ENCODE assay signal across 9 cellular contexts in the genomic region with DNA sequence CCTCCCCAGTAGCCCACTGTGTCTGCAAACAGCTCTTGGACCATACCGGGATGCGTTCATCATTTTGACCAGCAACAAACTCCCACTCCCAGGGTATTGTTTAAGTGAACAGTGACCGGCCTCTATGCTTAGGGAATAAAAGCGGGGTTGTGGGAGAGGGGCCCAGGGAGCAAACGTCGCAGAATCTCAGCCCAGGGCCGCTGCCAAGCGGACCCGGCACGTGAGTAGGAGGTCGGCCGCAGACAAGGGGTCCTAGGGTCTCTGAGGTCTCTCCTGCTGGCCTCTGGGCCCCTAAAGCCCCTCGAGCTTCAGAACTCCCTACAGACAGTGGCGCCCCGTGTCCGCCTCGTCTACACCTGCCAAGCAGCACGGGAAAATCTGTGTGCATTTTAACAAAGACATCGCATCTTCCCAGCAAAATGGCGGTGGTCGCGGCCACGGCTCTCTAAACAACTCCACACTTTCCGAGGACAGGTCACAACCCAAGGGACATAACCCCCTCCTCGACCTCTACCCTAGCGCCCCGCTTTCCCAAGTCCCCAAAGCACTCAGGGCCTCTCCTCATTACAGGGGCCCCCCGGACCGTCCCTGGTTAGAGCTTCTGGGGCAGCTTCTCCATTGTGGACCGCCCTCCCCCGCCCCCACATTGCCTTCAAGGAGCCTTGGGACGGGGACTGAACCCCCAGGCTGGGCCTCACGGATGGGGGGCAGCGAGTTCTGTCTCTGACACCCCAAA. TPM values are rescaled to one million over a fixed set of nuclear protein-coding genes. Genes with fewer than 3 reads are reported as not detected.
DNase-seq lines count a peak whose midpoint lies in the region; ATAC-seq, FAIRE-seq and TF ChIP-seq lines count a peak whose summit lies in the region.
"Had no signal": no experiment of that assay in that cellular context is flagged by ENCODE, and none has a peak within 500 bp of the region (broad histone marks: within the 10 kb centered on the region; RNA-seq: fewer than 3 reads in every experiment).

No MANE protein-coding gene starts in this region.

- peak overlapping the region; percentile 87 for H3K9ac ChIP-seq in smooth muscle cell (ENCODE audit: low read depth)

- H3K27me3 Mint-ChIP-seq in glutamatergic neuron (ENCODE audit: unreplicated experiment) = peaks cover 8% of the 10 kb centered on the region

- no peak for TF ChIP-seq CTCF in RWPE2 (IDR thresholded peaks at IDR 0.05; ENCODE audit: poor library complexity, severe bottlenecking)
- no peak for TF ChIP-seq CTCF in glutamatergic neuron (IDR thresholded peaks at IDR 0.05; ENCODE audit: partially characterized antibody, unreplicated experiment)
- no peak for TF ChIP-seq CTCF in smooth muscle cell (IDR thresholded peaks at IDR 0.05; ENCODE audit: borderline replicate concordance, insufficient read depth, poor library complexity, severe bottlenecking)

- no peaks in the 10 kb centered on the region; the same call in 1 of the 2 replicates for H3K36me3 ChIP-seq in RWPE2 (ENCODE audit: low read depth)
- H3K36me3 ChIP-seq in smooth muscle cell (ENCODE audit: low read depth) = no peaks in the 10 kb centered on the region

- ATAC-seq in RWPE2 (ENCODE audit: low read depth) = no peak

- peak overlapping the region; percentile 89 for H3K27ac Mint-ChIP-seq in glutamatergic neuron (ENCODE audit: unreplicated experiment)

- H3K4me3 Mint-ChIP-seq in glutamatergic neuron (ENCODE audit: unreplicated experiment) = peak overlapping the region; percentile 88

- peaks cover 2% of the 10 kb centered on the region for H3K4me1 ChIP-seq in RWPE2 (ENCODE audit: insufficient read depth, poor library complexity, severe bottlenecking)
- H3K4me1 ChIP-seq in smooth muscle cell (ENCODE audit: low read depth) = peaks cover 32% of the 10 kb centered on the region

- H2AFZ ChIP-seq in smooth muscle cell (ENCODE audit: low read depth) = peak overlapping the region; percentile 85

- no peak for FAIRE-seq in HTR-8/SVneo (lab: Jason Lieb, UNC)

- H3F3A ChIP-seq in smooth muscle cell (ENCODE audit: low read depth) = peaks cover 10% of the 10 kb centered on the region

- DNase-seq in NCI-H345 (lab: John Stamatoyannopoulos, UW) (peak; percentile 12), NCI-H345 treated with DMSO at 0.1 percent for 48 hours (lab: John Stamatoyannopoulos, UW; ENCODE audit: unreplicated experiment) (no peak), RWPE2 (ENCODE audit: low spot score) (no peak), glutamatergic neuron (peak; percentile 32), smooth muscle cell (lab: John Stamatoyannopoulos, UW; ENCODE audit: unreplicated experiment) (no peak), HTR-8/SVneo (ENCODE audit: insufficient read length, low spot score) (no peak), GM03348 (ENCODE audit: low spot score) (no peak)
- DNase-seq in stimulated activated CD8-positive, alpha-beta memory T cell treated with anti-CD3 and anti-CD28 coated beads, Interleukin-4, amount 100 ng/mL, for 48 hours = no peak
- DNase-seq: activated CD4-positive, alpha-beta T cell treated with anti-CD3 and anti-CD28 coated beads for 48 hours had no signal

- H3K27ac ChIP-seq in RWPE2 (ENCODE audit: poor library complexity, severe bottlenecking) (peak overlapping the region; percentile 52), smooth muscle cell (ENCODE audit: low read depth) (no peak overlapping the region)

- H3K27me3 ChIP-seq in RWPE2 (ENCODE audit: insufficient read depth, poor library complexity, severe bottlenecking) (no peaks in the 10 kb centered on the region), smooth muscle cell (ENCODE audit: low read depth) (no peaks in the 10 kb centered on the region)

- H3K4me3 ChIP-seq in RWPE2 (ENCODE audit: severe bottlenecking) = peak overlapping the region; percentile 56
- peak overlapping the region; percentile 83 for H3K4me3 ChIP-seq in smooth muscle cell

- peaks cover 34% of the 10 kb centered on the region for H4K20me1 ChIP-seq in smooth muscle cell (ENCODE audit: low read depth)

- no peaks in the 10 kb centered on the region for H3K9me3 ChIP-seq in RWPE2 (ENCODE audit: severe bottlenecking)
- no peaks in the 10 kb centered on the region for H3K9me3 ChIP-seq in smooth muscle cell (replicated peaks; ENCODE audit: low read depth)

- H3K9me3 Mint-ChIP-seq in glutamatergic neuron (ENCODE audit: unreplicated experiment) = peaks cover 10% of the 10 kb centered on the region

- peaks cover 14% of the 10 kb centered on the region for H3K4me1 Mint-ChIP-seq in glutamatergic neuron (ENCODE audit: low read depth, unreplicated experiment)

- peak overlapping the region; percentile 100 for H3K4me2 ChIP-seq in smooth muscle cell

- peaks cover 13% of the 10 kb centered on the region for H3K79me2 ChIP-seq in smooth muscle cell (ENCODE audit: low read depth)

- WGBS in smooth muscle cell (ENCODE audit: low lambda C conversion rate) = 20% methylated on average over 33 of the region's 34 CpGs

- no peaks in the 10 kb centered on the region for H3K36me3 Mint-ChIP-seq in glutamatergic neuron (ENCODE audit: unreplicated experiment)

RNA-seq across cellular contexts. Expression of a gene that starts 3.9 kb away (rescaled TPM):
- total RNA-seq in glutamatergic neuron (ENCODE audit: unreplicated experiment) = 11.9 TPM
- 10.8 and 13.5 TPM in 2 replicates for total RNA-seq in smooth muscle cell
- 21.2 and 30.6 TPM in 2 replicates for polyA plus RNA-seq in smooth muscle cell

RNA-seq across cellular contexts. Expression of a gene that starts 19.4 kb away (rescaled TPM):
- total RNA-seq in glutamatergic neuron (ENCODE audit: unreplicated experiment) (not detected), smooth muscle cell (not detected in 2 replicates)
- 0.26 TPM in 1 of 2 replicates, not detected in the other for polyA plus RNA-seq in smooth muscle cell

RNA-seq across cellular contexts. Expression of a gene that starts 40.3 kb away (rescaled TPM):
- total RNA-seq in glutamatergic neuron (ENCODE audit: unreplicated experiment) (26.7 TPM), smooth muscle cell (24.5 and 26.6 TPM in 2 replicates)
- polyA plus RNA-seq in smooth muscle cell = 22.2 and 26.2 TPM in 2 replicates

RNA-seq across cellular contexts. Expression of a gene that starts 45.4 kb away (rescaled TPM):
- total RNA-seq in glutamatergic neuron (ENCODE audit: unreplicated experiment) = 526 TPM
- total RNA-seq in smooth muscle cell = 264 and 274 TPM in 2 replicates
- polyA plus RNA-seq in smooth muscle cell = 165 and 182 TPM in 2 replicates

Comparison
In these comparisons a context has a peak if more than half of its experiments do, and no peak if none do; other contexts are left out.
1. DNase-seq: peak in NCI-H345 (single experiment) and glutamatergic neuron (single experiment); none in NCI-H345 treated with DMSO at 0.1 percent for 48 hours (single experiment), RWPE2 (single experiment), smooth muscle cell (single experiment), stimulated activated CD8-positive, alpha-beta memory T cell treated with anti-CD3 and anti-CD28 coated beads, Interleukin-4, amount 100 ng/mL, for 48 hours (single experiment), HTR-8/SVneo (single experiment) and GM03348 (single experiment).